19 cellular contexts compared by ENCODE assay signal in genomic region chr2:213216461-213216860, GRCh38.
DNase-seq lines count a peak whose midpoint lies in the region; ATAC-seq and TF ChIP-seq lines count a peak whose summit lies in the region.
"Had no signal": no experiment of that assay in that cellular context is flagged by ENCODE, and none has a peak within 500 bp of the region (broad histone marks: within the 10 kb centered on the region; RNA-seq: fewer than 3 reads in every experiment).

No MANE protein-coding gene starts in this region.

- no peak overlapping the region for H3K4me3 Mint-ChIP-seq in mesothelial cell of epicardium
- H3K4me3 Mint-ChIP-seq: naive B cell had no signal

- peak overlapping the region; percentile 88 for H3K27ac Mint-ChIP-seq in mesothelial cell of epicardium
- H3K27ac Mint-ChIP-seq: naive B cell had no signal

- H3K27me3 ChIP-seq in ACC112 (ENCODE audit: insufficient read depth, low read length) (no peaks in the 10 kb centered on the region), OCI-LY1 (ENCODE audit: insufficient read depth, low read length) (no peaks in the 10 kb centered on the region)
- H3K27me3 ChIP-seq: cardiac muscle cell had no signal

- no peaks in the 10 kb centered on the region for H3K79me2 ChIP-seq in ACC112 (ENCODE audit: control insufficient read depth, insufficient read depth, low read length, unreplicated experiment)
- no peaks in the 10 kb centered on the region for H3K79me2 ChIP-seq in OCI-LY1 (ENCODE audit: insufficient read depth, low read length)

- H3K4me3 ChIP-seq in ACC112 (ENCODE audit: low read depth, low read length) (peak overlapping the region; percentile 60), OCI-LY1 (ENCODE audit: low read depth, low read length, poor library complexity, severe bottlenecking) (no peak overlapping the region), coronary artery (no peak overlapping the region)
- H3K4me3 ChIP-seq: A549, cardiac muscle cell, left ventricle myocardium inferior had no signal

- no peak overlapping the region for H3K9ac ChIP-seq in OCI-LY1 (ENCODE audit: low read length)

- H3K4me1 Mint-ChIP-seq in mesothelial cell of epicardium = peaks cover 22% of the 10 kb centered on the region

- no peaks in the 10 kb centered on the region for H3F3A ChIP-seq in OCI-LY1 (ENCODE audit: insufficient read depth, low read length)

- no peak overlapping the region for H3K4me2 ChIP-seq in OCI-LY1 (ENCODE audit: low read length)
- H3K4me2 ChIP-seq: A549 had no signal

- H3K27ac ChIP-seq in ACC112 (ENCODE audit: low read depth, low read length) (peak overlapping the region; percentile 99), OCI-LY1 (ENCODE audit: low read depth, low read length, poor library complexity, severe bottlenecking) (no peak overlapping the region), coronary artery (peak overlapping the region; percentile 39 to 63)
- H3K27ac ChIP-seq: A549, cardiac muscle cell, left ventricle myocardium inferior, VCaP had no signal

- H4K20me1 ChIP-seq in OCI-LY1 (ENCODE audit: insufficient read depth, low read length) = no peaks in the 10 kb centered on the region

- H3K36me3 ChIP-seq in ACC112 (ENCODE audit: insufficient read depth, low read length) (peaks cover 4% of the 10 kb centered on the region; the same call in 1 of the 2 replicates), OCI-LY1 (ENCODE audit: insufficient read depth, low read length) (no peaks in the 10 kb centered on the region)
- H3K36me3 ChIP-seq: cardiac muscle cell, left ventricle myocardium inferior had no signal

- DNase-seq in coronary artery (ENCODE audit: low spot score) = no peak
- no peak for DNase-seq in mesothelial cell of epicardium (ENCODE audit: low spot score in 2 of 2, unreplicated experiment in 2 of 2)
- DNase-seq in effector CD8-positive, alpha-beta T cell (lab: John Stamatoyannopoulos, UW) = no peak
- DNase-seq in UCSD-AML1 (lab: John Stamatoyannopoulos, UW; ENCODE audit: unreplicated experiment) = no peak
- no peak for DNase-seq in activated T-cell treated with anti-CD3 and anti-CD28 coated beads for 4 hours
- DNase-seq: activated CD8-positive, alpha-beta memory T cell treated with anti-CD3 and anti-CD28 coated beads for 24 hours; activated effector memory CD4-positive, alpha-beta T cell treated with Interleukin-2 at 50 U/mL for 16 hours; Caco-2; GDM1; left ventricle myocardium inferior; naive B cell; NCI-H1048; stimulated activated CD4-positive, alpha-beta T cell treated with anti-CD3 and anti-CD28 coated beads, Interleukin-4, amount 100 ng/mL, for 4 hours had no signal

- H3K27me3 Mint-ChIP-seq in mesothelial cell of epicardium (ENCODE audit: low read depth) = no peaks in the 10 kb centered on the region
- H3K27me3 Mint-ChIP-seq: naive B cell had no signal

- H2AFZ ChIP-seq in ACC112 (ENCODE audit: low read length, unreplicated experiment) (peak overlapping the region; percentile 90), OCI-LY1 (ENCODE audit: low read length) (0 out of 2 replicates have a peak overlapping the region, but pooled peaks have one; percentile 45)

- H3K9me3 Mint-ChIP-seq in mesothelial cell of epicardium = peaks cover 21% of the 10 kb centered on the region
- H3K9me3 Mint-ChIP-seq: naive B cell had no signal

- peaks cover 3% of the 10 kb centered on the region for H3K36me3 Mint-ChIP-seq in mesothelial cell of epicardium
- H3K36me3 Mint-ChIP-seq: naive B cell had no signal

- H3K9me3 ChIP-seq in OCI-LY1 (ENCODE audit: low read length) = peaks cover 1% of the 10 kb centered on the region
- H3K9me3 ChIP-seq: A549, Caco-2, left ventricle myocardium inferior had no signal

- no peak for ATAC-seq in HG03565 (IDR thresholded peaks at IDR 0.05; ENCODE audit: unreplicated experiment)
- ATAC-seq: A549 had no signal

- peaks cover 35% of the 10 kb centered on the region for H3K4me1 ChIP-seq in ACC112 (ENCODE audit: control insufficient read depth, insufficient read depth, low read length, unreplicated experiment)
- peaks cover 22% of the 10 kb centered on the region for H3K4me1 ChIP-seq in OCI-LY1 (ENCODE audit: insufficient read depth, low read length, severe bottlenecking)
- H3K4me1 ChIP-seq: A549, Caco-2, left ventricle myocardium inferior had no signal

- H3K9me2 ChIP-seq in OCI-LY1 (ENCODE audit: low read depth, low read length) = no peaks in the 10 kb centered on the region

- TF ChIP-seq CTCF in OCI-LY1 (IDR thresholded peaks at IDR 0.05; ENCODE audit: low read length) (no peak), coronary artery (IDR thresholded peaks at IDR 0.05) (no peak), mesothelial cell of epicardium (IDR thresholded peaks at IDR 0.05; ENCODE audit: unreplicated experiment) (no peak)
